In the genomic region with DNA sequence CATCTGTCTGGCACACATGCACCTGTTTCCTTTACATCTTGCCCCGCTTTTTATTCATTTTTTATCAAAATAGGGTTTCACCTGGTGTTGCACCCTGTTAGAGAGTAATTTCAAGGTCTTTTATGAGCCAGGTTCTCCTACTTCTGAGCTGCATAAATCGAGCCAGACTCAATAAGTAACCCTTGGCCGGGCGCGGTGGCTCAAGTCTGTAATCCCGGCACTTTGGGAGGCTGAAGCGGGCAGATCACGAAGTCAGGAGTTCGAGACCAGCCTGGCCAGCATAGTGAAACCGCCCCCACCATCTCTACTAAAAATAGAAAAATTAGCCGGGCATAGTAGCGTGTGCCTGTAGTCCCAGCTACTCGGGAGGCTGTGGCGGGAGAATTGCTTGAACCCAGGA, we compare ENCODE assay signal across 8 cellular contexts. TPM values are rescaled to one million over a fixed set of nuclear protein-coding genes. Genes with fewer than 3 reads are reported as not detected.
DNase-seq lines count a peak whose midpoint lies in the region; ATAC-seq and TF ChIP-seq lines count a peak whose summit lies in the region.

No MANE protein-coding gene starts in this region.

- ATAC-seq in T-helper 17 cell = no peak
- ATAC-seq in GM21619 (IDR thresholded peaks at IDR 0.05; ENCODE audit: unreplicated experiment) = no peak

- peak overlapping the region; percentile 100 for H3K27ac ChIP-seq in rectal smooth muscle tissue (ENCODE audit: low read depth, low read length)
- no peak overlapping the region for H3K27ac ChIP-seq in substantia nigra (ENCODE audit: low read depth, low read length, poor library complexity, severe bottlenecking)

- peaks cover 5% of the 10 kb centered on the region for H3K4me1 ChIP-seq in rectal smooth muscle tissue (ENCODE audit: control insufficient read depth, insufficient read depth, low read length)

- peak overlapping the region; percentile 91 for H3K4me3 Mint-ChIP-seq in T-helper 17 cell

- no peak overlapping the region for H3K9ac ChIP-seq in rectal smooth muscle tissue (ENCODE audit: low read length)

- H3K27me3 ChIP-seq in rectal smooth muscle tissue (ENCODE audit: control insufficient read depth, insufficient read depth, low read length) = no peaks in the 10 kb centered on the region

- H3K4me1 Mint-ChIP-seq in T-helper 17 cell = peaks cover 8% of the 10 kb centered on the region

- H3K9me3 ChIP-seq in T-helper 17 cell (ENCODE audit: control insufficient read depth, low read length, poor library complexity, severe bottlenecking) = no peaks in the 10 kb centered on the region

- H3K36me3 ChIP-seq in rectal smooth muscle tissue (ENCODE audit: control insufficient read depth, insufficient read depth, low read length) = no peaks in the 10 kb centered on the region

- DNase-seq in GM12865 (ENCODE audit: low read depth) (no peak), T-helper 17 cell (no peak), fibroblast of villous mesenchyme (ENCODE audit: low read depth) (no peak), substantia nigra (lab: John Stamatoyannopoulos, UW) (no peak), NCI-H2227 (lab: John Stamatoyannopoulos, UW; ENCODE audit: unreplicated experiment) (no peak), DMS53 (lab: John Stamatoyannopoulos, UW) (no peak)

- no peaks in the 10 kb centered on the region for H3K36me3 Mint-ChIP-seq in T-helper 17 cell (ENCODE audit: low read depth)

- peak overlapping the region; percentile 94 for H3K27ac Mint-ChIP-seq in T-helper 17 cell

- no peaks in the 10 kb centered on the region for H3K27me3 Mint-ChIP-seq in T-helper 17 cell

- H3K4me3 ChIP-seq in GM12865 (ENCODE audit: low read depth, low read length) (peak overlapping the region; percentile 60), fibroblast of villous mesenchyme (ENCODE audit: low read depth, low read length) (peak overlapping the region; percentile 91), rectal smooth muscle tissue (ENCODE audit: low read length) (peak overlapping the region; percentile 83)

- TF ChIP-seq CTCF in GM12865 (IDR thresholded peaks at IDR 0.05; ENCODE audit: insufficient read depth, low read depth, low read length, missing control alignments) = no peak
- TF ChIP-seq CTCF in fibroblast of villous mesenchyme (IDR thresholded peaks at IDR 0.05; ENCODE audit: insufficient read depth, low read depth, low read length) = no peak

RNA-seq across cellular contexts. Expression of gene PPP2R3B, which starts 1.0 kb away (rescaled TPM):
- total RNA-seq in T-helper 17 cell (10 to 100 TPM; 18.5 to 19.1 TPM), fibroblast of villous mesenchyme (9.1 and 15.1 TPM in 2 replicates)
